1 cellular context compared by ENCODE assay signal in genomic region chr2:200615247-200615646, GRCh38.
TF ChIP-seq lines count a peak whose summit lies in the region.

No MANE protein-coding gene starts in this region.

TF ChIP-seq in HEK293, 187 proteins besides CTCF, POLR2A, EP300 and RAD21 (continued from another document):
- no peak for TF ChIP-seq ZBTB11 (tag by site-specific recombination; conservative IDR thresholded peaks at IDR 0.05; ENCODE audit: low read depth)
TF ChIP-seq in HEK293: peak in this region for 1.
